8 cellular contexts compared by ENCODE assay signal in genomic region chr1:43946244-43947060, GRCh38. TPM values are rescaled to one million over a fixed set of nuclear protein-coding genes. Genes with fewer than 3 reads are reported as not detected.
DNase-seq lines count a peak whose midpoint lies in the region; ATAC-seq, FAIRE-seq and TF ChIP-seq lines count a peak whose summit lies in the region.

Gene IPO13 (plus strand): TSS chr1:43946950. CDS start chr1:43947601, 651 bp downstream.

- H3K27ac ChIP-seq in left ventricle myocardium inferior (replicated peaks) = peak within 1 kb of the TSS; percentile 97
- peak within 1 kb of the TSS; percentile 99 for H3K27ac ChIP-seq in psoas muscle

- H3K36me3 ChIP-seq in left ventricle myocardium inferior (peaks cover 9% of the 10 kb centered on the region), psoas muscle (ENCODE audit: insufficient read depth in 1 of 2, low read depth in 1 of 2) (peaks cover 0 to 22% of the 10 kb centered on the region in 2 donors)

- intact Hi-C loops in T-helper 1 cell treated with Interleukin-12 subunit alpha and Interleukin-12 subunit beta and Interleukin-4 antibody, amounts not matched to agents 30 ng/mL and 1 ng/mL, for 36 hours (cut with micrococcal nuclease) = loop anchor here (1.0 to 10.0 kb wide), 18 partner anchors 12 to 1738 kb away; partner anchors contain the start of genes ATP6V0B, C1orf50, CCDC24 and CDC20
- intact Hi-C loops in left ventricle myocardium inferior (cut with micrococcal nuclease) (no loop called here), psoas muscle (cut with DNase I) (loop anchor here in 1 of 2 donors (10.0 kb wide), 1 partner anchor 412 kb away; the partner anchor contains the start of gene PTPRF)

- peak; percentile 86 for TF ChIP-seq CTCF in GM13976 (IDR thresholded peaks at IDR 0.05; ENCODE audit: borderline replicate concordance, control extremely low read depth, extremely low read depth, insufficient read depth, missing control alignments)
- TF ChIP-seq CTCF in left ventricle myocardium inferior (IDR thresholded peaks at IDR 0.05; ENCODE audit: borderline replicate concordance) = peak; percentile 77
- peak; percentile 69 for TF ChIP-seq CTCF in psoas muscle (IDR thresholded peaks at IDR 0.05)

- ATAC-seq in HG02852 (IDR thresholded peaks at IDR 0.05; ENCODE audit: unreplicated experiment) = peak; percentile 91
- peak; percentile 89 to 93 (median 90) for ATAC-seq in psoas muscle

- H3K27me3 ChIP-seq in left ventricle myocardium inferior (ENCODE audit: low read depth) (no peaks in the 10 kb centered on the region), psoas muscle (ENCODE audit: insufficient read depth in 3 of 3, low read length in 2 of 3) (no peaks in the 10 kb centered on the region)

- H3K4me3 ChIP-seq in left ventricle myocardium inferior (peak within 1 kb of the TSS; percentile 85), psoas muscle (peak within 1 kb of the TSS; percentile 79)

- 0% methylated on average over 61 to 73 of the region's 73 CpGs for WGBS in psoas muscle, 3 donors

- in situ Hi-C loops in GM13976 (cut with MboI; ENCODE audit: low sequenced_read_pairs, unreplicated experiment) = loop anchor here (25.0 kb wide), 2 partner anchors 409 to 709 kb away; partner anchors contain the start of gene PTPRF

- H3K4me1 ChIP-seq in left ventricle myocardium inferior (peaks cover 61% of the 10 kb centered on the region), psoas muscle (peaks cover 47% of the 10 kb centered on the region)

- DNase-seq in GM13976 (ENCODE audit: low spot score) (peak; percentile 99), NCI-H1436 treated with DMSO at 0.1 percent for 48 hours (lab: John Stamatoyannopoulos, UW) (peak; percentile 83), amniotic stem cell (lab: John Stamatoyannopoulos, UW) (peak; percentile 85), left ventricle myocardium inferior (peak; percentile 94), psoas muscle (peak; percentile 96 to 99), urothelium cell line (ENCODE audit: low spot score) (peak; percentile 100)

- H3K9me3 ChIP-seq in left ventricle myocardium inferior (replicated peaks) = no peaks in the 10 kb centered on the region
- no peaks in the 10 kb centered on the region for H3K9me3 ChIP-seq in psoas muscle

- FAIRE-seq in urothelium cell line (lab: Jason Lieb, UNC) = peak; percentile 91

RNA-seq across cellular contexts. Expression of gene IPO13, which starts in this region (rescaled TPM):
- 31.4 and 32.2 TPM in 2 replicates for total RNA-seq in T-helper 1 cell treated with Interleukin-12 subunit alpha and Interleukin-12 subunit beta and Interleukin-4 antibody, amounts not matched to agents 30 ng/mL and 1 ng/mL, for 36 hours
- 57.4 TPM for total RNA-seq in left ventricle myocardium inferior
- total RNA-seq in psoas muscle = 100 to 1,000 TPM in 3 of 4 donors, 10 to 100 TPM in 1; 92.4 to 140 (median 108) TPM
- 10 to 100 TPM; 26.8 to 93.0 (median 41.5) TPM for polyA plus RNA-seq in psoas muscle

Comparison
In these comparisons a context has a peak if more than half of its experiments do, and no peak if none do; other contexts are left out.
1. Peak in every context shown above with its lines: DNase-seq, ATAC-seq, H3K4me3 ChIP-seq and H3K27ac ChIP-seq.